ENCODE assay signal across 1 cellular context in genomic region chr3:57555738-57556458, GRCh38.
TF ChIP-seq lines count a peak whose summit lies in the region.

PDE12 (plus strand) TSS chr3:57556274; CDS start chr3:57556380, 106 bp downstream.

TF ChIP-seq in HepG2, 621 proteins besides CTCF, POLR2A, EP300 and RAD21 (continued from another document and continues in another):
- TF ChIP-seq PRDM4 (CRISPR knock-in tag; IDR thresholded peaks at IDR 0.05; ENCODE audit: borderline replicate concordance) = 0 out of 2 replicates have a peak, but pooled peaks have one; percentile 33
- no peak; the same call in 1 of the 2 replicates for TF ChIP-seq ZBTB21 (CRISPR knock-in tag; IDR thresholded peaks at IDR 0.05)
- no peak for TF ChIP-seq ZNF496 (CRISPR knock-in tag; IDR thresholded peaks at IDR 0.05; ENCODE audit: insufficient replicate concordance)
- no peak for TF ChIP-seq ZNF207 (IDR thresholded peaks at IDR 0.05; ENCODE audit: borderline replicate concordance)
- peak; percentile 46; the same call in 1 of the 2 replicates for TF ChIP-seq ZBTB49 (CRISPR knock-in tag; IDR thresholded peaks at IDR 0.05; ENCODE audit: borderline replicate concordance)
- peak; percentile 93 for TF ChIP-seq HDAC1 (CRISPR knock-in tag; IDR thresholded peaks at IDR 0.05)
- peak; percentile 99 for TF ChIP-seq RARA (CRISPR knock-in tag; IDR thresholded peaks at IDR 0.05)
- TF ChIP-seq ZNF382 (CRISPR knock-in tag; IDR thresholded peaks at IDR 0.05; ENCODE audit: borderline replicate concordance) = no peak
- no peak for TF ChIP-seq NFATC3 (CRISPR knock-in tag; IDR thresholded peaks at IDR 0.05)
- TF ChIP-seq ZNF597 (CRISPR knock-in tag; IDR thresholded peaks at IDR 0.05) = no peak
- TF ChIP-seq YEATS4 (CRISPR knock-in tag; IDR thresholded peaks at IDR 0.05; ENCODE audit: borderline replicate concordance) = peak; percentile 90
- no peak for TF ChIP-seq ZNF292 (CRISPR knock-in tag; IDR thresholded peaks at IDR 0.05; ENCODE audit: borderline replicate concordance, low read depth)
- TF ChIP-seq HNRNPL (IDR thresholded peaks at IDR 0.05; ENCODE audit: low read depth, low read length) = no peak
- TF ChIP-seq RCOR2 (CRISPR knock-in tag; IDR thresholded peaks at IDR 0.05) = peak; percentile 69; the same call in 1 of the 2 replicates
- TF ChIP-seq FOXO1 (CRISPR knock-in tag; IDR thresholded peaks at IDR 0.05) = peak; percentile 42; the same call in 1 of the 2 replicates
- peak; percentile 98 for TF ChIP-seq ELF4 (CRISPR knock-in tag; IDR thresholded peaks at IDR 0.05; ENCODE audit: borderline replicate concordance)
- peak; percentile 91 for TF ChIP-seq SALL1 (CRISPR knock-in tag; IDR thresholded peaks at IDR 0.05)
- TF ChIP-seq HOMEZ (CRISPR knock-in tag; IDR thresholded peaks at IDR 0.05; ENCODE audit: low read depth) = peak; percentile 83
- 0 out of 2 replicates have a peak, but pooled peaks have one; percentile 66 for TF ChIP-seq NR2F2 (IDR thresholded peaks at IDR 0.05; ENCODE audit: borderline replicate concordance, low read depth)
- peak; percentile 70 for TF ChIP-seq SP4 (CRISPR knock-in tag; IDR thresholded peaks at IDR 0.05)
- TF ChIP-seq NFKBIZ (CRISPR knock-in tag; IDR thresholded peaks at IDR 0.05) = peak; percentile 75; the same call in 1 of the 2 replicates
- peak; percentile 72 for TF ChIP-seq ATF7-NPFF (CRISPR knock-in tag; IDR thresholded peaks at IDR 0.05; ENCODE audit: low read depth)
- peak; percentile 71 for TF ChIP-seq NCOA2 (CRISPR knock-in tag; IDR thresholded peaks at IDR 0.05)
- no peak for TF ChIP-seq MATR3 (CRISPR knock-in tag; IDR thresholded peaks at IDR 0.05)
- no peak for TF ChIP-seq ATRX (CRISPR knock-in tag; IDR thresholded peaks at IDR 0.05; ENCODE audit: borderline replicate concordance)
- TF ChIP-seq SMAD9 (CRISPR knock-in tag; IDR thresholded peaks at IDR 0.05) = no peak
- TF ChIP-seq ZNF782 (CRISPR knock-in tag; IDR thresholded peaks at IDR 0.05; ENCODE audit: borderline replicate concordance) = no peak; the same call in 1 of the 2 replicates
- TF ChIP-seq RELA (CRISPR knock-in tag; IDR thresholded peaks at IDR 0.05) = no peak; the same call in 1 of the 2 replicates
- peak; percentile 89; the same call in 1 of the 2 replicates for TF ChIP-seq ZNF589 (CRISPR knock-in tag; conservative IDR thresholded peaks at IDR 0.05)
- TF ChIP-seq MAFG (CRISPR knock-in tag; IDR thresholded peaks at IDR 0.05) = no peak
- TF ChIP-seq ZNF605 (CRISPR knock-in tag; IDR thresholded peaks at IDR 0.05) = peak; percentile 99
- peak; percentile 8; the same call in 1 of the 2 replicates for TF ChIP-seq NRL (CRISPR knock-in tag; IDR thresholded peaks at IDR 0.05; ENCODE audit: borderline replicate concordance)
- TF ChIP-seq ZNF609 (CRISPR knock-in tag; IDR thresholded peaks at IDR 0.05; ENCODE audit: borderline replicate concordance) = peak; percentile 40
- TF ChIP-seq YY1 (IDR thresholded peaks at IDR 0.05; ENCODE audit: insufficient read depth, insufficient replicate concordance, low read depth, low read length) = peak; percentile 45
- no peak for TF ChIP-seq MEIS2 (CRISPR knock-in tag; IDR thresholded peaks at IDR 0.05)
- no peak; the same call in 1 of the 2 replicates for TF ChIP-seq ZBTB2 (CRISPR knock-in tag; IDR thresholded peaks at IDR 0.05; ENCODE audit: low read depth)
- TF ChIP-seq ZNF276 (CRISPR knock-in tag; IDR thresholded peaks at IDR 0.05; ENCODE audit: low read depth) = peak; percentile 68; the same call in 1 of the 2 replicates
- no peak for TF ChIP-seq ZKSCAN5 (CRISPR knock-in tag; IDR thresholded peaks at IDR 0.05)
- TF ChIP-seq ZNF776 (CRISPR knock-in tag; IDR thresholded peaks at IDR 0.05) = 0 out of 2 replicates have a peak, but pooled peaks have one; percentile 72
- TF ChIP-seq ZNF543 (CRISPR knock-in tag; IDR thresholded peaks at IDR 0.05) = peak; percentile 68; the same call in 1 of the 2 replicates
- TF ChIP-seq KAT2B (IDR thresholded peaks at IDR 0.05; ENCODE audit: borderline replicate concordance, low read depth, low read length) = no peak
- peak; percentile 22; the same call in 1 of the 2 replicates for TF ChIP-seq ZFP90 (CRISPR knock-in tag; IDR thresholded peaks at IDR 0.05; ENCODE audit: borderline replicate concordance)
- peak; percentile 62 for TF ChIP-seq BCL6 (CRISPR knock-in tag; IDR thresholded peaks at IDR 0.05)
- TF ChIP-seq HMGA1 (CRISPR knock-in tag; conservative IDR thresholded peaks at IDR 0.05) = no peak
- TF ChIP-seq ZNF891 (CRISPR knock-in tag; IDR thresholded peaks at IDR 0.05) = peak; percentile 82
- TF ChIP-seq TAF1 (CRISPR knock-in tag; IDR thresholded peaks at IDR 0.05) = peak; percentile 79; the same call in 1 of the 2 replicates
- TF ChIP-seq GABPB1 (CRISPR knock-in tag; IDR thresholded peaks at IDR 0.05) = peak; percentile 97
- TF ChIP-seq ZNF660 (CRISPR knock-in tag; IDR thresholded peaks at IDR 0.05; ENCODE audit: borderline replicate concordance, low read depth) = no peak
- TF ChIP-seq HHEX (CRISPR knock-in tag; IDR thresholded peaks at IDR 0.05) = peak; percentile 28; the same call in 1 of the 2 replicates
- peak; percentile 74; the same call in 1 of the 2 replicates for TF ChIP-seq ARNT2 (CRISPR knock-in tag; IDR thresholded peaks at IDR 0.05; ENCODE audit: low read depth)
- peak; percentile 30; the same call in 1 of the 2 replicates for TF ChIP-seq SIX4 (CRISPR knock-in tag; IDR thresholded peaks at IDR 0.05)
- TF ChIP-seq SNRNP70 (IDR thresholded peaks at IDR 0.05; ENCODE audit: low read depth, low read length) = no peak
- no peak for TF ChIP-seq ATAD3A (CRISPR knock-in tag; IDR thresholded peaks at IDR 0.05)
- TF ChIP-seq NFKB2 (CRISPR knock-in tag; IDR thresholded peaks at IDR 0.05; ENCODE audit: borderline replicate concordance) = peak; percentile 30
